Comparison of ENCODE assay signal across 7 cellular contexts in genomic region chr19:58500242-58500641, GRCh38. TPM values are rescaled to one million over a fixed set of nuclear protein-coding genes. Genes with fewer than 3 reads are reported as not detected.
A peak's percentile ranks its signal among the peaks of the same experiment; 100 is the strongest.
DNase-seq lines count a peak whose midpoint lies in the region; ATAC-seq, FAIRE-seq and TF ChIP-seq lines count a peak whose summit lies in the region.
"Had no signal": no experiment of that assay in that cellular context is flagged by ENCODE, and none has a peak within 500 bp of the region (broad histone marks: within the 10 kb centered on the region; RNA-seq: fewer than 3 reads in every experiment).

No MANE protein-coding gene starts in this region.

- H3K36me3 Mint-ChIP-seq in GM23338 (ENCODE audit: low read depth): no peaks in the 10 kb centered on the region
- peaks cover 0 to 13% (median 0%) of the 10 kb centered on the region in 5 donors for H3K36me3 Mint-ChIP-seq in naive thymus-derived CD4-positive, alpha-beta T cell

- in situ Hi-C loops in GM12878 (cut with MboI): no loop called here

- RAD21 ChIA-PET in GM12878 (lab: Charles Lee; ENCODE audit: unreplicated experiment): no interaction called here

- no peaks in the 10 kb centered on the region; the same call in 2 of the 3 replicates for H3K9me3 ChIP-seq in GM12878 (replicated peaks; ENCODE audit: control insufficient read depth, insufficient read depth, low read length)
- no peaks in the 10 kb centered on the region for H3K9me3 ChIP-seq in naive thymus-derived CD4-positive, alpha-beta T cell (ENCODE audit: control insufficient read depth in 2 of 3, low read length in 3 of 3)

- ATAC-seq in GM23338: no peak
- no peak for ATAC-seq in GM12878
- no peak for ATAC-seq in naive thymus-derived CD4-positive, alpha-beta T cell
- no peak for ATAC-seq in GM18498 (IDR thresholded peaks at IDR 0.05; ENCODE audit: unreplicated experiment)

- H3K27ac ChIP-seq in GM23338 (ENCODE audit: low read depth) (no peak overlapping the region), GM12878 (ENCODE audit: control insufficient read depth, insufficient read depth) (no peak overlapping the region)
- no peak overlapping the region for H3K27ac ChIP-seq in naive thymus-derived CD4-positive, alpha-beta T cell (ENCODE audit: low read depth, low read length)

- no peaks in the 10 kb centered on the region; the same call in 2 of the 3 replicates for H3K9me3 Mint-ChIP-seq in GM23338
- H3K9me3 Mint-ChIP-seq in naive thymus-derived CD4-positive, alpha-beta T cell: peaks cover 6 to 32% (median 13%) of the 10 kb centered on the region in 11 donors

- no peak for TF ChIP-seq EP300 in GM12878 (IDR thresholded peaks at IDR 0.05; ENCODE audit: borderline replicate concordance in 1 of 2, control insufficient read depth in 1 of 2, low read depth in 2 of 2, low read length in 2 of 2)

- H3K9me2 ChIP-seq in GM23338 (ENCODE audit: insufficient read depth): no peaks in the 10 kb centered on the region

- H3K27me3 ChIP-seq in GM23338 (ENCODE audit: insufficient read depth) (no peaks in the 10 kb centered on the region), GM12878 (replicated peaks in 1 of 2; ENCODE audit: control insufficient read depth in 2 of 2, insufficient read depth in 2 of 2, low read length in 1 of 2) (no peaks in the 10 kb centered on the region)
- H3K27me3 ChIP-seq in naive thymus-derived CD4-positive, alpha-beta T cell (ENCODE audit: control insufficient read depth in 2 of 2, insufficient read depth in 2 of 2, low read length in 2 of 2): no peaks in the 10 kb centered on the region

- peak overlapping the region; percentile 41; the same call in 1 of the 2 replicates for H3K27ac Mint-ChIP-seq in GM23338
- H3K27ac Mint-ChIP-seq in naive thymus-derived CD4-positive, alpha-beta T cell: peak overlapping the region in 5 of 9 donors; percentile 14 to 97 (median 91)

- peaks cover 12% of the 10 kb centered on the region for H3F3A ChIP-seq in GM23338 (replicated peaks; ENCODE audit: low read depth)

- H3K9ac ChIP-seq in GM12878 (ENCODE audit: control insufficient read depth, insufficient read depth, low read length): no peak overlapping the region

- H2AFZ ChIP-seq in GM23338: no peak overlapping the region
- no peak overlapping the region for H2AFZ ChIP-seq in GM12878 (ENCODE audit: control insufficient read depth, low read depth, low read length)

- H4K20me1 ChIP-seq in GM23338 (replicated peaks; ENCODE audit: insufficient read depth) (no peaks in the 10 kb centered on the region), GM12878 (ENCODE audit: control insufficient read depth, insufficient read depth) (no peaks in the 10 kb centered on the region)

- SMC1A ChIA-PET in GM12878 (lab: Charles Lee; ENCODE audit: uncharacterized antibody, unreplicated experiment): interaction anchor here (1.1 to 2.6 kb wide), 2 partner anchors 11 to 12 kb away, joined by 3 to 16 read pairs; partner anchors contain the start of gene SLC27A5

- no peaks in the 10 kb centered on the region for H3K4me1 ChIP-seq in GM23338 (ENCODE audit: insufficient read depth)
- peaks cover 8% of the 10 kb centered on the region for H3K4me1 ChIP-seq in GM12878 (ENCODE audit: control insufficient read depth, insufficient read depth, low read length)
- peaks cover 12 to 15% of the 10 kb centered on the region in 2 donors for H3K4me1 ChIP-seq in naive thymus-derived CD4-positive, alpha-beta T cell (ENCODE audit: control insufficient read depth in 2 of 2, insufficient read depth in 2 of 2, low read length in 2 of 2)

- intact Hi-C loops in GM12878 (cut with micrococcal nuclease; ENCODE audit: unreplicated experiment): no loop called here
- intact Hi-C loops in naive thymus-derived CD4-positive, alpha-beta T cell (cut with micrococcal nuclease): no loop called here

- 97% methylated on average over 14 of the region's 14 CpGs for WGBS in GM12878 (ENCODE audit: insufficient coverage, insufficient replicate concordance, low lambda C conversion rate, missing lambda C conversion rate)

- peak overlapping the region; percentile 89 for H3K4me2 ChIP-seq in GM23338
- peak overlapping the region; percentile 78 for H3K4me2 ChIP-seq in GM12878 (ENCODE audit: control insufficient read depth, insufficient read depth)

- H3K79me2 ChIP-seq in GM23338 (replicated peaks; ENCODE audit: insufficient read depth): 0 out of 2 replicates have a peak, but pooled peaks cover 4% of the 10 kb centered on the region
- peaks cover 11% of the 10 kb centered on the region for H3K79me2 ChIP-seq in GM12878 (ENCODE audit: control insufficient read depth, insufficient read depth, low read length)

- H3K4me1 Mint-ChIP-seq in GM23338: peaks cover 17% of the 10 kb centered on the region
- H3K4me1 Mint-ChIP-seq in naive thymus-derived CD4-positive, alpha-beta T cell: peaks cover 8 to 28% (median 21%) of the 10 kb centered on the region in 7 donors

- DNase-seq in GM23338 (ENCODE audit: low spot score) (no peak), GM12878 (ENCODE audit: low read depth, low spot score) (no peak), retina (no peak)
- DNase-seq in naive thymus-derived CD4-positive, alpha-beta T cell: no peak
- DNase-seq in activated effector memory CD4-positive, alpha-beta T cell treated with anti-CD3 and anti-CD28 coated beads, Interleukin-2, amount 50 U/mL, for 16 hours: no peak
- DNase-seq: NCI-H1105 treated with DMSO at 0.1 percent for 48 hours had no signal

- H3K36me3 ChIP-seq in GM23338 (ENCODE audit: insufficient read depth): no peaks in the 10 kb centered on the region
- no peaks in the 10 kb centered on the region for H3K36me3 ChIP-seq in GM12878 (ENCODE audit: control insufficient read depth in 2 of 2, insufficient read depth in 2 of 2, low read length in 1 of 2)
- H3K36me3 ChIP-seq in naive thymus-derived CD4-positive, alpha-beta T cell (ENCODE audit: control insufficient read depth in 2 of 3, insufficient read depth in 3 of 3, low read length in 3 of 3): no peaks in the 10 kb centered on the region

- BruUV-seq in GM12878 (replicated peaks; lab: Mats Ljungman, UMichigan): no TSS peak

- TF ChIP-seq CTCF in GM23338 (conservative IDR thresholded peaks at IDR 0.05; ENCODE audit: low read depth in 2 of 2): no peak
- TF ChIP-seq CTCF in GM12878 (IDR thresholded peaks at IDR 0.05 in 2 of 3, conservative IDR thresholded peaks at IDR 0.05 in 1 of 3; ENCODE audit: control insufficient read depth in 2 of 3, extremely low read depth in 1 of 3, insufficient read depth in 1 of 3, low read depth in 3 of 3, low read length in 3 of 3): no peak

- no peak for FAIRE-seq in GM12878 (lab: Jason Lieb, UNC)

- CTCF ChIA-PET in GM12878 (lab: Yijun Ruan, JAX): interaction anchor here (2.3 to 4.2 kb wide), 3 partner anchors 11 to 19 kb away, joined by 10 to 24 read pairs (median 12); partner anchors contain the start of gene ZBTB45
- CTCF ChIA-PET in naive thymus-derived CD4-positive, alpha-beta T cell (lab: Charles Lee): interaction anchor here (0.8 to 1.8 kb wide), 2 partner anchors 14 to 81 kb away, joined by 4 to 8 read pairs; no protein-coding TSS in a partner anchor

- TF ChIP-seq RAD21 in GM12878 (IDR thresholded peaks at IDR 0.05; ENCODE audit: insufficient read depth, low read depth, low read length): no peak

- TF ChIP-seq POLR2A in GM12878 (IDR thresholded peaks at IDR 0.05; ENCODE audit: low read depth, low read length): no peak; the same call in 1 of the 2 replicates

- peak overlapping the region; percentile 81 for H3K4me3 Mint-ChIP-seq in GM23338
- H3K4me3 Mint-ChIP-seq in naive thymus-derived CD4-positive, alpha-beta T cell: peak overlapping the region in 4 of 10 donors; percentile 5 to 90 (median 24)

- POLR2A ChIA-PET in GM12878 (lab: Charles Lee): interaction anchor here (0.6 to 1.9 kb wide), 3 partner anchors 12 to 211 kb away, joined by 3 to 9 read pairs (median 6); partner anchors contain the start of gene ZNF497
- POLR2A ChIA-PET in naive thymus-derived CD4-positive, alpha-beta T cell (lab: Charles Lee): interaction anchor here (0.6 to 2.5 kb wide), 6 partner anchors 10 to 1390 kb away, joined by 3 to 11 read pairs (median 4); partner anchors contain the start of genes SLC27A5, ZBTB45 and ZNF446

- H3K4me3 ChIP-seq in GM23338 (peak overlapping the region; percentile 82), GM12878 (0 out of 2 replicates have a peak overlapping the region, but pooled peaks have one; percentile 66)
- H3K4me3 ChIP-seq in naive thymus-derived CD4-positive, alpha-beta T cell (ENCODE audit: low read length): no peak overlapping the region

- peaks cover 9% of the 10 kb centered on the region for H3K27me3 Mint-ChIP-seq in GM23338 (ENCODE audit: insufficient read depth, low read depth, poor library complexity)
- H3K27me3 Mint-ChIP-seq in naive thymus-derived CD4-positive, alpha-beta T cell: no peaks in the 10 kb centered on the region

RNA-seq across cellular contexts. Expression of gene SLC27A5, which starts 11.6 kb away (rescaled TPM):
- 13.4 and 16.2 TPM in 2 replicates for total RNA-seq in GM23338 (2014; rRNA removed; shearing (Covaris generic))
- polyA plus RNA-seq in GM23338 (2016; fragmentation: Nextera tagmentation; extraction: Ambion mirVana) (35.5 and 37.7 TPM in 2 replicates), GM12878 (2011; rRNA removed) (13.7 and 32.0 TPM in 2 replicates), GM12878 (2014; fragmentation: Illumina TruSeq; extraction: Trizol) (5.7 and 21.2 TPM in 2 replicates), GM12878 (2014; fragmentation: Nextera tagmentation; extraction: Ambion mirVana) (100 to 1,000 TPM; 113 to 127 TPM), GM12878 (2014; rRNA removed) (55.7 and 62.9 TPM in 2 replicates), GM12878 (2016; fragmentation: Nextera tagmentation; extraction: Ambion mirVana) (10 to 100 TPM; 25.8 to 28.6 TPM)
- total RNA-seq in GM12878 (2013; cell fraction: nucleolus; rRNA removed): 20.5 and 26.7 TPM in 2 replicates
- total RNA-seq in GM12878 (2014; rRNA removed) (48.4 and 57.2 TPM in 2 replicates), GM12878 (2014; rRNA removed; fragmentation: Illumina TruSeq; extraction: Trizol) (25.7 and 26.8 TPM in 2 replicates), GM12878 (2021) (31.2 and 31.5 TPM in 2 replicates)
- polyA plus RNA-seq in GM12878 (2011; ENCODE audit: low read depth): 28.8 TPM
- polyA plus RNA-seq in GM12878 (2011; cell fraction: cytosol; rRNA removed): 64.9 and 72.7 TPM in 2 replicates
- polyA plus RNA-seq in GM12878 (2011; cell fraction: nucleus; rRNA removed): 30.2 and 38.4 TPM in 2 replicates
- polyA plus RNA-seq in GM12878 (2012): 36.9 and 38.7 TPM in 2 replicates
- 26.4 and 33.4 TPM in 2 replicates for polyA minus RNA-seq in GM12878 (2011; rRNA and poly(A)+ RNA removed)
- polyA minus RNA-seq in GM12878 (2011; cell fraction: cytosol; rRNA and poly(A)+ RNA removed): 7.6 and 12.6 TPM in 2 replicates
- 13.8 and 24.1 TPM in 2 replicates for polyA minus RNA-seq in GM12878 (2011; cell fraction: nucleus; rRNA and poly(A)+ RNA removed)
- 10 to 100 TPM in 3 of 5 experiments, 1 to 10 TPM in 2; 5.9 to 14.1 (median 12.6) TPM for total RNA-seq in naive thymus-derived CD4-positive, alpha-beta T cell
- polyA plus RNA-seq in naive thymus-derived CD4-positive, alpha-beta T cell: 10 to 100 TPM; 18.4 to 26.9 TPM

RNA-seq across cellular contexts. Expression of gene ZBTB45, which starts 19.4 kb away (rescaled TPM):
- 9.0 and 10.4 TPM in 2 replicates for total RNA-seq in GM23338 (2014; rRNA removed; shearing (Covaris generic))
- polyA plus RNA-seq in GM23338 (2016; fragmentation: Nextera tagmentation; extraction: Ambion mirVana) (8.5 and 9.5 TPM in 2 replicates), GM12878 (2011; rRNA removed) (0.72 and 2.4 TPM in 2 replicates), GM12878 (2014; fragmentation: Illumina TruSeq; extraction: Trizol) (0.13 and 1.2 TPM in 2 replicates), GM12878 (2014; fragmentation: Nextera tagmentation; extraction: Ambion mirVana) (under 1 TPM; 0.29 to 0.33 TPM), GM12878 (2014; rRNA removed) (7.7 and 8.0 TPM in 2 replicates), GM12878 (2016; fragmentation: Nextera tagmentation; extraction: Ambion mirVana) (10 to 100 TPM; 13.9 to 14.3 TPM)
- 15.6 and 15.7 TPM in 2 replicates for total RNA-seq in GM12878 (2013; cell fraction: nucleolus; rRNA removed)
- total RNA-seq in GM12878 (2014; rRNA removed) (4.5 and 6.1 TPM in 2 replicates), GM12878 (2014; rRNA removed; fragmentation: Illumina TruSeq; extraction: Trizol) (1.2 and 1.7 TPM in 2 replicates), GM12878 (2021) (12.7 and 17.2 TPM in 2 replicates)
- polyA plus RNA-seq in GM12878 (2011; ENCODE audit: low read depth): 1.9 TPM
- 4.0 and 5.1 TPM in 2 replicates for polyA plus RNA-seq in GM12878 (2011; cell fraction: cytosol; rRNA removed)
- polyA plus RNA-seq in GM12878 (2011; cell fraction: nucleus; rRNA removed): 8.5 and 13.4 TPM in 2 replicates
- 10.1 TPM in 2 replicates for polyA plus RNA-seq in GM12878 (2012)
- 1.8 and 5.1 TPM in 2 replicates for polyA minus RNA-seq in GM12878 (2011; rRNA and poly(A)+ RNA removed)
- 3.8 and 4.0 TPM in 2 replicates for polyA minus RNA-seq in GM12878 (2011; cell fraction: cytosol; rRNA and poly(A)+ RNA removed)
- 7.6 and 15.4 TPM in 2 replicates for polyA minus RNA-seq in GM12878 (2011; cell fraction: nucleus; rRNA and poly(A)+ RNA removed)
- 10 to 100 TPM in 3 of 5 experiments, 1 to 10 TPM in 2; 9.8 to 19.2 (median 17.0) TPM for total RNA-seq in naive thymus-derived CD4-positive, alpha-beta T cell
- 1 to 10 TPM; 5.1 to 6.5 TPM for polyA plus RNA-seq in naive thymus-derived CD4-positive, alpha-beta T cell

RNA-seq across cellular contexts. Expression of gene ZNF446, which starts 24.1 kb away (rescaled TPM):
- 5.6 and 5.9 TPM in 2 replicates for total RNA-seq in GM23338 (2014; rRNA removed; shearing (Covaris generic))
- polyA plus RNA-seq in GM23338 (2016; fragmentation: Nextera tagmentation; extraction: Ambion mirVana) (2.1 and 2.4 TPM in 2 replicates), GM12878 (2011; rRNA removed) (1.1 and 3.5 TPM in 2 replicates), GM12878 (2014; fragmentation: Illumina TruSeq; extraction: Trizol) (0.63 and 1.6 TPM in 2 replicates), GM12878 (2014; fragmentation: Nextera tagmentation; extraction: Ambion mirVana) (under 1 TPM; 0.14 to 0.49 TPM), GM12878 (2014; rRNA removed) (5.3 and 5.8 TPM in 2 replicates), GM12878 (2016; fragmentation: Nextera tagmentation; extraction: Ambion mirVana) (1 to 10 TPM; 4.7 to 5.7 TPM)
- total RNA-seq in GM12878 (2013; cell fraction: nucleolus; rRNA removed): 13.0 and 16.4 TPM in 2 replicates
- total RNA-seq in GM12878 (2014; rRNA removed) (6.5 and 6.9 TPM in 2 replicates), GM12878 (2014; rRNA removed; fragmentation: Illumina TruSeq; extraction: Trizol) (2.3 and 2.5 TPM in 2 replicates), GM12878 (2021) (5.6 and 6.0 TPM in 2 replicates)
- 2.3 TPM for polyA plus RNA-seq in GM12878 (2011; ENCODE audit: low read depth)
- 4.5 and 7.9 TPM in 2 replicates for polyA plus RNA-seq in GM12878 (2011; cell fraction: cytosol; rRNA removed)
- polyA plus RNA-seq in GM12878 (2011; cell fraction: nucleus; rRNA removed): 15.2 and 15.6 TPM in 2 replicates
- polyA plus RNA-seq in GM12878 (2012): 7.6 and 8.0 TPM in 2 replicates
- polyA minus RNA-seq in GM12878 (2011; rRNA and poly(A)+ RNA removed): 3.6 and 6.9 TPM in 2 replicates
- 3.8 and 4.0 TPM in 2 replicates for polyA minus RNA-seq in GM12878 (2011; cell fraction: cytosol; rRNA and poly(A)+ RNA removed)
- polyA minus RNA-seq in GM12878 (2011; cell fraction: nucleus; rRNA and poly(A)+ RNA removed): 7.7 and 11.0 TPM in 2 replicates
- total RNA-seq in naive thymus-derived CD4-positive, alpha-beta T cell: 10 to 100 TPM in 4 of 5 experiments, 1 to 10 TPM in 1; 9.5 to 20.0 (median 15.1) TPM
- polyA plus RNA-seq in naive thymus-derived CD4-positive, alpha-beta T cell: 1 to 10 TPM; 3.2 to 6.0 TPM

RNA-seq across cellular contexts. Expression of gene ZNF324, which starts 33.4 kb away (rescaled TPM):
- total RNA-seq in GM23338 (2014; rRNA removed; shearing (Covaris generic)): 11.4 and 15.0 TPM in 2 replicates
- polyA plus RNA-seq in GM23338 (2016; fragmentation: Nextera tagmentation; extraction: Ambion mirVana) (3.5 and 3.9 TPM in 2 replicates), GM12878 (2011; rRNA removed) (2.8 and 5.7 TPM in 2 replicates), GM12878 (2014; fragmentation: Illumina TruSeq; extraction: Trizol) (3.1 and 3.5 TPM in 2 replicates), GM12878 (2014; fragmentation: Nextera tagmentation; extraction: Ambion mirVana) (1 to 10 TPM in 1 of 2 experiments, under 1 TPM in 1; 0.71 to 2.1 TPM), GM12878 (2014; rRNA removed) (8.1 and 9.5 TPM in 2 replicates), GM12878 (2016; fragmentation: Nextera tagmentation; extraction: Ambion mirVana) (1 to 10 TPM; 8.5 to 9.0 TPM)
- 35.9 and 44.8 TPM in 2 replicates for total RNA-seq in GM12878 (2013; cell fraction: nucleolus; rRNA removed)
- total RNA-seq in GM12878 (2014; rRNA removed) (10.6 and 13.9 TPM in 2 replicates), GM12878 (2014; rRNA removed; fragmentation: Illumina TruSeq; extraction: Trizol) (5.0 and 5.9 TPM in 2 replicates), GM12878 (2021) (12.1 and 12.9 TPM in 2 replicates)
- 3.3 TPM for polyA plus RNA-seq in GM12878 (2011; ENCODE audit: low read depth)
- polyA plus RNA-seq in GM12878 (2011; cell fraction: cytosol; rRNA removed): 6.7 and 10.0 TPM in 2 replicates
- polyA plus RNA-seq in GM12878 (2011; cell fraction: nucleus; rRNA removed): 11.2 and 13.9 TPM in 2 replicates
- polyA plus RNA-seq in GM12878 (2012): 7.0 and 7.3 TPM in 2 replicates
- polyA minus RNA-seq in GM12878 (2011; rRNA and poly(A)+ RNA removed): 9.7 and 19.5 TPM in 2 replicates
- 4.1 and 5.9 TPM in 2 replicates for polyA minus RNA-seq in GM12878 (2011; cell fraction: cytosol; rRNA and poly(A)+ RNA removed)
- 19.2 and 29.2 TPM in 2 replicates for polyA minus RNA-seq in GM12878 (2011; cell fraction: nucleus; rRNA and poly(A)+ RNA removed)
- total RNA-seq in naive thymus-derived CD4-positive, alpha-beta T cell: 10 to 100 TPM; 14.2 to 28.0 (median 23.4) TPM
- 10 to 100 TPM in 1 of 2 donors, 1 to 10 TPM in 1; 9.3 to 20.8 TPM for polyA plus RNA-seq in naive thymus-derived CD4-positive, alpha-beta T cell

RNA-seq across cellular contexts. Expression of gene TRIM28, which starts 43.6 kb away (rescaled TPM):
- 1,208 and 1,430 TPM in 2 replicates for total RNA-seq in GM23338 (2014; rRNA removed; shearing (Covaris generic))
- 920 and 1,022 TPM in 2 replicates for polyA plus RNA-seq in GM23338 (2016; fragmentation: Nextera tagmentation; extraction: Ambion mirVana)
- total RNA-seq in GM12878 (2013; cell fraction: nucleolus; rRNA removed): 166 and 167 TPM in 2 replicates
- total RNA-seq in GM12878 (2014; rRNA removed): 569 and 650 TPM in 2 replicates
- 256 and 311 TPM in 2 replicates for total RNA-seq in GM12878 (2014; rRNA removed; fragmentation: Illumina TruSeq; extraction: Trizol)
- total RNA-seq in GM12878 (2021): 492 and 503 TPM in 2 replicates
- polyA plus RNA-seq in GM12878 (2011; ENCODE audit: low read depth): 313 TPM
- 167 and 420 TPM in 2 replicates for polyA plus RNA-seq in GM12878 (2011; rRNA removed)
- polyA plus RNA-seq in GM12878 (2011; cell fraction: cytosol; rRNA removed): 459 and 854 TPM in 2 replicates
- 1,223 and 1,590 TPM in 2 replicates for polyA plus RNA-seq in GM12878 (2011; cell fraction: nucleus; rRNA removed)
- 410 and 474 TPM in 2 replicates for polyA plus RNA-seq in GM12878 (2012)
- polyA plus RNA-seq in GM12878 (2014; fragmentation: Illumina TruSeq; extraction: Trizol): 147 and 280 TPM in 2 replicates
- polyA plus RNA-seq in GM12878 (2014; fragmentation: Nextera tagmentation; extraction: Ambion mirVana): 10 to 100 TPM in 1 of 2 experiments, 1 to 10 TPM in 1; 5.0 to 32.5 TPM
- polyA plus RNA-seq in GM12878 (2014; rRNA removed): 363 and 502 TPM in 2 replicates
- 10 to 100 TPM; 82.9 to 91.1 TPM for polyA plus RNA-seq in GM12878 (2016; fragmentation: Nextera tagmentation; extraction: Ambion mirVana)
- 1,048 and 1,483 TPM in 2 replicates for polyA minus RNA-seq in GM12878 (2011; rRNA and poly(A)+ RNA removed)
- 474 and 545 TPM in 2 replicates for polyA minus RNA-seq in GM12878 (2011; cell fraction: cytosol; rRNA and poly(A)+ RNA removed)
- polyA minus RNA-seq in GM12878 (2011; cell fraction: nucleus; rRNA and poly(A)+ RNA removed): 282 and 438 TPM in 2 replicates
- 100 to 1,000 TPM; 396 to 564 (median 435) TPM for total RNA-seq in naive thymus-derived CD4-positive, alpha-beta T cell
- polyA plus RNA-seq in naive thymus-derived CD4-positive, alpha-beta T cell: 10 to 100 TPM; 55.3 to 88.8 TPM
